In genomic region chr3:8660271-8660731, GRCh38 we compare ENCODE assay signal across 13 cellular contexts. TPM values are rescaled to one million over a fixed set of nuclear protein-coding genes. Genes with fewer than 3 reads are reported as not detected.
DNase-seq lines count a peak whose midpoint lies in the region; ATAC-seq and TF ChIP-seq lines count a peak whose summit lies in the region.
"Had no signal": no experiment of that assay in that cellular context is flagged by ENCODE, and none has a peak within 500 bp of the region (broad histone marks: within the 10 kb centered on the region; RNA-seq: fewer than 3 reads in every experiment).

No MANE protein-coding gene starts in this region.

- peak; percentile 26 for ATAC-seq in SK-N-SH treated with all-trans-retinoic acid at 6 μM for 48 hours

- CTCF ChIA-PET in HEK293 (lab: Yijun Ruan, JAX) (interaction anchor here (1.8 kb wide), 1 partner anchor 52 kb away, joined by 5 read pairs; no protein-coding TSS in a partner anchor), A673 (lab: Charles Lee) (no interaction called here)

- H3K36me3 ChIP-seq in HEK293 (ENCODE audit: control insufficient read depth in 2 of 2, insufficient read depth in 1 of 2, low read length in 2 of 2), result no peaks in the 10 kb centered on the region
- H3K36me3 ChIP-seq in A673 (ENCODE audit: insufficient read depth, low read length, poor library complexity, severe bottlenecking), result no peaks in the 10 kb centered on the region
- H3K36me3 ChIP-seq: neutrophil, spleen had no signal

- intact Hi-C loops in A673 (cut with micrococcal nuclease; ENCODE audit: unreplicated experiment), result loop anchor here (5.0 kb wide), 1 partner anchor 642 kb away; no protein-coding TSS in a partner anchor

- H3K4me3 ChIP-seq in HEK293 (ENCODE audit: low read depth, low read length) (no peak overlapping the region), fibroblast of the aortic adventitia (ENCODE audit: low read depth, low read length) (no peak overlapping the region), A673 (ENCODE audit: low read depth, low read length, poor library complexity, severe bottlenecking) (no peak overlapping the region)
- H3K4me3 ChIP-seq: spleen had no signal

- H3K4me1 ChIP-seq in HEK293 (ENCODE audit: control insufficient read depth, insufficient read depth, low read length) (peaks cover 24% of the 10 kb centered on the region), A673 (ENCODE audit: insufficient read depth, low read length, poor library complexity, severe bottlenecking) (no peaks in the 10 kb centered on the region)

- POLR2A ChIA-PET in HEK293 (lab: Yijun Ruan, JAX), result no interaction called here
- POLR2A ChIA-PET in A673 (lab: Charles Lee; ENCODE audit: low non-redundant PET), result no interaction called here

- BruUV-seq in A673 (replicated peaks; lab: Mats Ljungman, UMichigan), result no TSS peak

- H3K9me3 ChIP-seq in HEK293 (ENCODE audit: control insufficient read depth, insufficient read depth, low read depth, low read length) (no peaks in the 10 kb centered on the region), A673 (ENCODE audit: low read depth, low read length, poor library complexity, severe bottlenecking) (no peaks in the 10 kb centered on the region)
- H3K9me3 ChIP-seq: neutrophil, spleen had no signal

- DNase-seq in fibroblast of the aortic adventitia (ENCODE audit: low read depth) (peak; percentile 82), smooth muscle cell of the brain vasculature (ENCODE audit: low read depth, low spot score) (peak; percentile 43), UCSD-AML1 (lab: John Stamatoyannopoulos, UW; ENCODE audit: unreplicated experiment) (no peak), A673 (ENCODE audit: low spot score) (no peak), iPS-NIHi7 (ENCODE audit: extremely low spot score) (no peak)
- DNase-seq: activated CD4-positive, alpha-beta T cell treated with anti-CD3 and anti-CD28 coated beads, Interleukin-2, amount 10 ng/mL, durations not matched to agents 24 days and 14 days; head of caudate nucleus; NCI-H1436 treated with DMSO at 0.1 percent for 48 hours; NCI-H510A treated with DMSO at 0.1 percent for 48 hours had no signal

- TF ChIP-seq CTCF in HEK293 (tag by site-specific recombination; IDR thresholded peaks at IDR 0.05) (no peak), fibroblast of the aortic adventitia (IDR thresholded peaks at IDR 0.05; ENCODE audit: insufficient read depth, low read length) (no peak), A673 (conservative IDR thresholded peaks at IDR 0.05; ENCODE audit: low read depth, low read length) (no peak)

- H3K27me3 ChIP-seq in A673 (replicated peaks; ENCODE audit: insufficient read depth, low read depth, low read length, poor library complexity), result no peaks in the 10 kb centered on the region
- H3K27me3 ChIP-seq: spleen had no signal

- H3K27ac ChIP-seq in HEK293 (ENCODE audit: extremely low read depth, low read depth, low read length) (peak overlapping the region; percentile 72), A673 (ENCODE audit: low read depth, low read length, poor library complexity, severe bottlenecking) (no peak overlapping the region)
- H3K27ac ChIP-seq: neutrophil, spleen had no signal

TF ChIP-seq in HEK293, 187 proteins besides CTCF, POLR2A, EP300 and RAD21 (continues in another document):
- no peak for TF ChIP-seq ZBTB6 (tag by site-specific recombination; IDR thresholded peaks at IDR 0.05)
- no peak for TF ChIP-seq ZNF704 (tag by site-specific recombination; IDR thresholded peaks at IDR 0.05)
- TF ChIP-seq ZNF23 (tag by site-specific recombination; IDR thresholded peaks at IDR 0.05; ENCODE audit: borderline replicate concordance), result no peak
- TF ChIP-seq ZXDB (tag by site-specific recombination; IDR thresholded peaks at IDR 0.05), result 0 out of 2 replicates have a peak, but pooled peaks have one; percentile 36
- TF ChIP-seq OSR2 (tag by site-specific recombination; IDR thresholded peaks at IDR 0.05), result 0 out of 2 replicates have a peak, but pooled peaks have one; percentile 32
- no peak for TF ChIP-seq ZNF19 (tag by site-specific recombination; IDR thresholded peaks at IDR 0.05; ENCODE audit: low read depth)
- TF ChIP-seq ZNF629 (tag by site-specific recombination; IDR thresholded peaks at IDR 0.05), result peak; percentile 41; the same call in 1 of the 2 replicates
- no peak for TF ChIP-seq KLF1 (tag by site-specific recombination; IDR thresholded peaks at IDR 0.05)
- TF ChIP-seq ZNF302 (tag by site-specific recombination; IDR thresholded peaks at IDR 0.05; ENCODE audit: low read depth), result no peak
- no peak for TF ChIP-seq ZSCAN23 (tag by site-specific recombination; IDR thresholded peaks at IDR 0.05)
- no peak for TF ChIP-seq ZNF248 (tag by site-specific recombination; IDR thresholded peaks at IDR 0.05)

TF ChIP-seq in SK-N-SH treated with all-trans-retinoic acid at 6 μM for 48 hours, 23 proteins besides CTCF, POLR2A, EP300 and RAD21 (continues in another document):
- TF ChIP-seq ZFP3 (CRISPR knock-in tag; IDR thresholded peaks at IDR 0.05) (no peak), TSHZ2 (CRISPR knock-in tag; IDR thresholded peaks at IDR 0.05) (no peak), POU6F1 (CRISPR knock-in tag; IDR thresholded peaks at IDR 0.05; ENCODE audit: borderline replicate concordance, low read depth) (no peak), PPARA (CRISPR knock-in tag; IDR thresholded peaks at IDR 0.05; ENCODE audit: borderline replicate concordance) (no peak), TOX (CRISPR knock-in tag; IDR thresholded peaks at IDR 0.05; ENCODE audit: borderline replicate concordance) (no peak), GLIS3 (CRISPR knock-in tag; IDR thresholded peaks at IDR 0.05) (no peak), CREB5 (CRISPR knock-in tag; IDR thresholded peaks at IDR 0.05; ENCODE audit: low read depth) (no peak), ISL1 (CRISPR knock-in tag; IDR thresholded peaks at IDR 0.05) (no peak), ZC3H10 (CRISPR knock-in tag; IDR thresholded peaks at IDR 0.05) (no peak), ZNF565 (CRISPR knock-in tag; conservative IDR thresholded peaks at IDR 0.05; ENCODE audit: low read depth) (no peak), PATZ1 (CRISPR knock-in tag; IDR thresholded peaks at IDR 0.05; ENCODE audit: borderline replicate concordance) (no peak)

RNA-seq across cellular contexts. Expression of gene SSUH2, which starts 15.7 kb away (rescaled TPM):
- total RNA-seq in fibroblast of the aortic adventitia (ENCODE audit: low replicate concordance), result not detected in 2 replicates
- total RNA-seq in A673 (2021), result 2.5 and 3.6 TPM in 2 replicates
- total RNA-seq: activated CD4-positive, alpha-beta T cell treated with anti-CD3 and anti-CD28 coated beads, Interleukin-2, amount 10 ng/mL, durations not matched to agents 24 days and 14 days had no signal

Comparison
In these comparisons a context has a peak if more than half of its experiments do, and no peak if none do; other contexts are left out.
1. DNase-seq: peak in fibroblast of the aortic adventitia (single experiment) and smooth muscle cell of the brain vasculature (single experiment); none in UCSD-AML1 (single experiment), A673 (single experiment) and iPS-NIHi7 (single experiment).